ENCODE assay signal across 1 cellular context in genomic region chr12:56616244-56616643, GRCh38.
TF ChIP-seq lines count a peak whose summit lies in the region.

No MANE protein-coding gene starts in this region.

TF ChIP-seq in HEK293, 187 proteins besides CTCF, POLR2A, EP300 and RAD21 (continued from another document):
- TF ChIP-seq, protein P1, sequence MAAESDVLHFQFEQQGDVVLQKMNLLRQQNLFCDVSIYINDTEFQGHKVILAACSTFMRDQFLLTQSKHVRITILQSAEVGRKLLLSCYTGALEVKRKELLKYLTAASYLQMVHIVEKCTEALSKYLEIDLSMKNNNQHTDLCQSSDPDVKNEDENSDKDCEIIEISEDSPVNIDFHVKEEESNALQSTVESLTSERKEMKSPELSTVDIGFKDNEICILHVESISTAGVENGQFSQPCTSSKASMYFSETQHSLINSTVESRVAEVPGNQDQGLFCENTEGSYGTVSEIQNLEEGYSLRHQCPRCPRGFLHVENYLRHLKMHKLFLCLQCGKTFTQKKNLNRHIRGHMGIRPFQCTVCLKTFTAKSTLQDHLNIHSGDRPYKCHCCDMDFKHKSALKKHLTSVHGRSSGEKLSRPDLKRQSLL (tag by site-specific recombination; IDR thresholded peaks at IDR 0.05) = no peak
